In the genomic region with DNA sequence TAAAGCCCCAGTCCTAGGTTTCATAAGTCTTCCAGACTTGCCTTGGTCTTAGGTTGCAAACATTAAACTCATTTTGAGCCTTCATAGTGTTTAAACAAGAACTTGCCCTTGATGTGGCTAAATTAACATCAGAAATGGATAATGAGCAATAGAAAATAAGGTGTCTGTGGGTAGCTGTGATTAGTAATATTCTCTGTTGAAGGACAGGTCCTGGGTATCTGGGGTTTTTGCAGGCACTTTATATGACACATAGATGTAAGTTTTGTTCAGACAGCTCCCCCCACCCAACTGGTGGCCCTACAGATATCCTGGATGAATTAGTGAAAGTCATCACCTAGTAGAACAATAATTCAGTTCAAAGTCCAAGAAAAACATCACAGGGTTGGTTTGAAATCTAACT, we compare ENCODE assay signal across 20 cellular contexts.
DNase-seq lines count a peak whose midpoint lies in the region; ATAC-seq and TF ChIP-seq lines count a peak whose summit lies in the region.
"Had no signal": no experiment of that assay in that cellular context is flagged by ENCODE, and none has a peak within 500 bp of the region (broad histone marks: within the 10 kb centered on the region; RNA-seq: fewer than 3 reads in every experiment).

No MANE protein-coding gene starts in this region.

- H3K27ac ChIP-seq in colonic mucosa: peak overlapping the region; percentile 90
- peak overlapping the region; percentile 79 to 90 (median 90) for H3K27ac ChIP-seq in transverse colon

- H3K4me3 ChIP-seq in colonic mucosa: no peak overlapping the region
- H3K4me3 ChIP-seq in transverse colon: no peak overlapping the region
- H3K4me3 ChIP-seq: BLaER1 treated with 17β-estradiol and CSF1 and Interleukin-3, amounts not matched to agents 10 nM and 100 nM; GM12878 had no signal

- ATAC-seq in activated T-cell treated with anti-CD3 and anti-CD28 coated beads, Interleukin-2, amount 50 U/mL, for 4 hours: peak; percentile 63 to 69
- ATAC-seq: CD8-positive, alpha-beta T cell; GM12878; HCT116; HepG2 had no signal

- H3K4me1 Mint-ChIP-seq in activated T-cell treated with anti-CD3 and anti-CD28 coated beads, Interleukin-2, amount 50 U/mL, for 4 hours (ENCODE audit: low read depth): no peaks in the 10 kb centered on the region
- H3K4me1 Mint-ChIP-seq in Calu3 (ENCODE audit: low read depth, unreplicated experiment): peaks cover 44% of the 10 kb centered on the region
- H3K4me1 Mint-ChIP-seq: B cell had no signal

- H3K4me1 ChIP-seq in colonic mucosa (peaks cover 4% of the 10 kb centered on the region), transverse colon (peaks cover 6 to 52% (median 32%) of the 10 kb centered on the region in 4 donors)

- intact Hi-C loops in Calu3 (cut with micrococcal nuclease; ENCODE audit: unreplicated experiment): loop anchor here (5.0 kb wide), 3 partner anchors 40 to 445 kb away; no protein-coding TSS in a partner anchor
- intact Hi-C loops in colonic mucosa (cut with DNase I): no loop called here
- intact Hi-C loops in transverse colon (cut with DNase I; ENCODE audit: low total_unique reads): no loop called here

- TF ChIP-seq POLR2A in transverse colon (IDR thresholded peaks at IDR 0.05): no peak

- DNase-seq in activated T-cell treated with anti-CD3 and anti-CD28 coated beads, Interleukin-2, amount 50 U/mL, for 4 hours: no peak
- DNase-seq in activated T-cell treated with anti-CD3 and anti-CD28 coated beads, Interleukin-2, amount 50 U/mL, for 48 hours: no peak
- no peak for DNase-seq in Calu3
- no peak for DNase-seq in colonic mucosa
- DNase-seq in transverse colon: no peak
- no peak for DNase-seq in NCI-H774 (lab: John Stamatoyannopoulos, UW)
- no peak for DNase-seq in activated T-cell treated with anti-CD3 and anti-CD28 coated beads, Interleukin-2, amount 50 U/mL, for 1 hour
- DNase-seq: CD8-positive, alpha-beta T cell; DMS 273 treated with DMSO at 0.1 percent for 48 hours; DMS53; DND-41; EL; GOT3; H7; HFFc6 had no signal

- H3K9me3 ChIP-seq in colonic mucosa: no peaks in the 10 kb centered on the region
- no peaks in the 10 kb centered on the region for H3K9me3 ChIP-seq in transverse colon

- no peaks in the 10 kb centered on the region for H3K9me3 Mint-ChIP-seq in activated T-cell treated with anti-CD3 and anti-CD28 coated beads, Interleukin-2, amount 50 U/mL, for 4 hours
- H3K9me3 Mint-ChIP-seq in Calu3 (ENCODE audit: low read depth, unreplicated experiment): no peaks in the 10 kb centered on the region
- H3K9me3 Mint-ChIP-seq: CD8-positive, alpha-beta T cell; HFFc6 had no signal

- H3K27me3 Mint-ChIP-seq in activated T-cell treated with anti-CD3 and anti-CD28 coated beads, Interleukin-2, amount 50 U/mL, for 4 hours (ENCODE audit: low read depth): no peaks in the 10 kb centered on the region
- H3K27me3 Mint-ChIP-seq in Calu3 (ENCODE audit: unreplicated experiment): no peaks in the 10 kb centered on the region

- no peak for TF ChIP-seq EP300 in transverse colon (IDR thresholded peaks at IDR 0.05; ENCODE audit: low read depth)

- H3K27ac Mint-ChIP-seq in Calu3 (ENCODE audit: unreplicated experiment): peak overlapping the region; percentile 79
- H3K27ac Mint-ChIP-seq: B cell; CD8-positive, alpha-beta T cell; HFFc6 had no signal

- in situ Hi-C loops in transverse colon (cut with MboI; ENCODE audit: low pct_ligation_motif_present in 1 of 4, low pct_unique_long_range_greater_than_20kb in 1 of 4, low sequenced_read_pairs in 3 of 4): no loop called here

- no peak overlapping the region for H3K4me3 Mint-ChIP-seq in activated T-cell treated with anti-CD3 and anti-CD28 coated beads, Interleukin-2, amount 50 U/mL, for 4 hours
- no peak overlapping the region for H3K4me3 Mint-ChIP-seq in Calu3 (ENCODE audit: low read depth, unreplicated experiment)
- H3K4me3 Mint-ChIP-seq: B cell; CD8-positive, alpha-beta T cell; HFFc6 had no signal

- CTCF ChIA-PET in Calu3 (lab: Charles Lee): no interaction called here

- H3K36me3 Mint-ChIP-seq in activated T-cell treated with anti-CD3 and anti-CD28 coated beads, Interleukin-2, amount 50 U/mL, for 4 hours (ENCODE audit: insufficient read depth): no peaks in the 10 kb centered on the region
- H3K36me3 Mint-ChIP-seq in Calu3 (ENCODE audit: insufficient read depth, unreplicated experiment): peaks cover 12% of the 10 kb centered on the region
- H3K36me3 Mint-ChIP-seq: CD8-positive, alpha-beta T cell had no signal

- H3K9ac ChIP-seq in colonic mucosa (ENCODE audit: low read depth in 2 of 2, low read length in 2 of 2): no peak overlapping the region
- H3K9ac ChIP-seq: BLaER1 treated with 17β-estradiol and CSF1 and Interleukin-3, amounts not matched to agents 10 nM and 100 nM had no signal

- H3K36me3 ChIP-seq in colonic mucosa (no peaks in the 10 kb centered on the region), transverse colon (no peaks in the 10 kb centered on the region)
- H3K36me3 ChIP-seq: BLaER1 treated with 17β-estradiol and CSF1 and Interleukin-3, amounts not matched to agents 10 nM and 100 nM had no signal

- no peak for TF ChIP-seq CTCF in Calu3 (IDR thresholded peaks at IDR 0.05; ENCODE audit: unreplicated experiment)
- no peak for TF ChIP-seq CTCF in colonic mucosa (IDR thresholded peaks at IDR 0.05)
- no peak for TF ChIP-seq CTCF in transverse colon (IDR thresholded peaks at IDR 0.05)

- H3K27me3 ChIP-seq in colonic mucosa: no peaks in the 10 kb centered on the region
- H3K27me3 ChIP-seq in transverse colon: no peaks in the 10 kb centered on the region
- H3K27me3 ChIP-seq: BLaER1 treated with 17β-estradiol and CSF1 and Interleukin-3, amounts not matched to agents 10 nM and 100 nM had no signal

- no TSS peak for BruUV-seq in Calu3 (replicated peaks; lab: Mats Ljungman, UMichigan)
